Comparison of ENCODE assay signal across 8 cellular contexts in the genomic region with DNA sequence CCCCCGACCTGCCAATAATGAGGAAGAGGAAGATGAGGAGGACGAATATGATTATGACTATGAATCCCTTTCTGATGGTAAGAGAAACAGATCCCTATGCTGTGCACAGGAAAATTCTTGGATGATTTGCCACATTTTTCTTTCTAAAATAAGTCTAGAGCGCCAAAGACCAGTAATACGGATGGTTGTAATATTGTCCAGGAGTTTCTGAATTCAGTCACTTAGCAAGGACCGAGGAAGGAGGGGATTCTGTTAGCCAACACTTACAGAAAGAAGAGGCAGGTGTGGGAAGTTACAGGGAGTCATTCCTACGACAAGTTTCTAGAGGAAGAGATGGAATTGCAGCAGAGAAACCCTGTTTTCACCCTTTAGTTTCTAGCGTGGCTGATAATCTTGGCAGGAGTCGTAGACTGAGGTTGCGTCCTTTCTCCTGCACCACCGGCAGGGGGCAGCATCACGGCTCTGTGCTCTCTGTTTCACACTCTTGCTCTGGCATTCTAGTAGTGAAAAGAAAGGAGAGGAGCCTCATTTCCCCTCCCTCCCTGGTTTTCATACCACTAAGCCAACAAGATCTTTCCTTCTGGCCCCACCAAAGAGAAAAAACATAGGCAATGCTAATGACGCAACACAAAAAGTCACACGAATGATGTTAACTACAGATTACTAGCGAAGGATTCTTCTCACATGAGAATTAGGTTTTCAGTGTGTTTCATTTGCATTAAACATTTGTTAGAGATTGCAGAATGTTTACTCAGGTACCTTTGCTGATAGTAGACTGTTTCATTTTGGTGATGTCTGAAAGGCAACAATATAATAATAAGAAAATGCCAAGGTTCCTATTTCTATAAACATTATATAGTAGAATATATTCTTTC.
A peak's percentile ranks its signal among the peaks of the same experiment; 100 is the strongest.
DNase-seq lines count a peak whose midpoint lies in the region; ATAC-seq and TF ChIP-seq lines count a peak whose summit lies in the region.

No MANE protein-coding gene starts in this region.

- peak overlapping the region in 2 of 10 donors; percentile 5 to 36 for H3K4me3 Mint-ChIP-seq in naive thymus-derived CD8-positive, alpha-beta T cell

- peak; percentile 95 for TF ChIP-seq CTCF in epithelial cell of proximal tubule (conservative IDR thresholded peaks at IDR 0.05; ENCODE audit: low read depth, low read length)

- H3K9me3 Mint-ChIP-seq in naive thymus-derived CD8-positive, alpha-beta T cell = no peaks in the 10 kb centered on the region

- H3K36me3 Mint-ChIP-seq in naive thymus-derived CD8-positive, alpha-beta T cell = no peaks in the 10 kb centered on the region

- H3K4me1 Mint-ChIP-seq in naive thymus-derived CD8-positive, alpha-beta T cell = peaks cover 1 to 10% (median 3%) of the 10 kb centered on the region in 4 donors

- H3K4me3 ChIP-seq in epithelial cell of proximal tubule (ENCODE audit: low read depth, low read length) = no peak overlapping the region

- peaks cover 3 to 56% (median 11%) of the 10 kb centered on the region in 5 donors for H3K27me3 Mint-ChIP-seq in naive thymus-derived CD8-positive, alpha-beta T cell

- POLR2A ChIA-PET in naive thymus-derived CD8-positive, alpha-beta T cell (lab: Charles Lee) = no interaction called here

- H3K27ac Mint-ChIP-seq in naive thymus-derived CD8-positive, alpha-beta T cell = no peak overlapping the region

- DNase-seq in NCI-H345 (lab: John Stamatoyannopoulos, UW) (peak; percentile 9), NCI-H345 treated with DMSO at 0.1 percent for 48 hours (lab: John Stamatoyannopoulos, UW; ENCODE audit: unreplicated experiment) (no peak), NCI-H748 (lab: John Stamatoyannopoulos, UW; ENCODE audit: unreplicated experiment) (peak; percentile 31), epithelial cell of proximal tubule (ENCODE audit: low read depth) (no peak), stromal cell of bone marrow (ENCODE audit: low read depth) (peak; percentile 35)
- peak; percentile 2 to 42 for DNase-seq in activated CD8-positive, alpha-beta memory T cell treated with anti-CD3 and anti-CD28 coated beads for 1 hour (ENCODE audit: extremely low read depth in 1 of 2, low read depth in 1 of 2)
- DNase-seq in naive thymus-derived CD8-positive, alpha-beta T cell = peak in 9 of 10 donors; percentile 5 to 59 (median 39)

- peak; percentile 70 for ATAC-seq in HG02840 (IDR thresholded peaks at IDR 0.05; ENCODE audit: low FRiP score, unreplicated experiment)
- peak in 1 of 2 donors; percentile 57 for ATAC-seq in naive thymus-derived CD8-positive, alpha-beta T cell

Comparison
In these comparisons a context has a peak if more than half of its experiments do, and no peak if none do; other contexts are left out.
1. DNase-seq: peak in NCI-H345 (single experiment), NCI-H748 (single experiment), activated CD8-positive, alpha-beta memory T cell treated with anti-CD3 and anti-CD28 coated beads for 1 hour (2 of 2), naive thymus-derived CD8-positive, alpha-beta T cell (9 of 10) and stromal cell of bone marrow (single experiment); none in NCI-H345 treated with DMSO at 0.1 percent for 48 hours (single experiment) and epithelial cell of proximal tubule (single experiment).